In genomic region chr19:18588611-18589379, GRCh38 we compare ENCODE assay signal across 1 cellular context.
TF ChIP-seq lines count a peak whose summit lies in the region.

REX1BD (plus strand) TSS chr19:18588798; CDS start chr19:18588802, 4 bp downstream.

TF ChIP-seq in HEK293, 187 proteins besides CTCF, POLR2A, EP300 and RAD21 (continued from another document and continues in another):
- TF ChIP-seq ZNF221 (tag by site-specific recombination; IDR thresholded peaks at IDR 0.05; ENCODE audit: borderline replicate concordance): no peak
- TF ChIP-seq ZNF624 (tag by site-specific recombination; IDR thresholded peaks at IDR 0.05): no peak
- peak; percentile 35; the same call in 1 of the 2 replicates for TF ChIP-seq ZNF146 (tag by site-specific recombination; IDR thresholded peaks at IDR 0.05)
- TF ChIP-seq ZNF704 (tag by site-specific recombination; IDR thresholded peaks at IDR 0.05): no peak
- peak; percentile 52 for TF ChIP-seq ZNF18 (tag by site-specific recombination; IDR thresholded peaks at IDR 0.05)
- TF ChIP-seq ZNF701 (tag by site-specific recombination; IDR thresholded peaks at IDR 0.05): no peak
- no peak for TF ChIP-seq ZNF423 (tag by site-specific recombination; IDR thresholded peaks at IDR 0.05)
- TF ChIP-seq ZNF138 (tag by site-specific recombination; IDR thresholded peaks at IDR 0.05; ENCODE audit: borderline replicate concordance): no peak
- peak; percentile 95 for TF ChIP-seq KLF9 (tag by site-specific recombination; IDR thresholded peaks at IDR 0.05; ENCODE audit: low read depth)
- TF ChIP-seq ZNF768 (tag by site-specific recombination; IDR thresholded peaks at IDR 0.05): peak; percentile 87; the same call in 1 of the 2 replicates
- peak; percentile 89 for TF ChIP-seq ZFP37 (tag by site-specific recombination; IDR thresholded peaks at IDR 0.05)
- TF ChIP-seq ZNF174 (tag by site-specific recombination; IDR thresholded peaks at IDR 0.05): no peak
- TF ChIP-seq ZBTB1 (tag by site-specific recombination; IDR thresholded peaks at IDR 0.05): no peak
- no peak for TF ChIP-seq ZNF302 (tag by site-specific recombination; IDR thresholded peaks at IDR 0.05; ENCODE audit: low read depth)
- no peak for TF ChIP-seq ZSCAN23 (tag by site-specific recombination; IDR thresholded peaks at IDR 0.05)
- TF ChIP-seq AEBP2 (tag by site-specific recombination; IDR thresholded peaks at IDR 0.05; ENCODE audit: borderline replicate concordance): no peak
- no peak for TF ChIP-seq ZNF776 (tag by site-specific recombination; IDR thresholded peaks at IDR 0.05; ENCODE audit: borderline replicate concordance)
- no peak for TF ChIP-seq ZNF48 (tag by site-specific recombination; IDR thresholded peaks at IDR 0.05)
- TF ChIP-seq ZSCAN30 (tag by site-specific recombination; IDR thresholded peaks at IDR 0.05): peak; percentile 87
- peak; percentile 91 for TF ChIP-seq KLF17 (tag by site-specific recombination; IDR thresholded peaks at IDR 0.05)
- TF ChIP-seq HIC1 (tag by site-specific recombination; IDR thresholded peaks at IDR 0.05): peak; percentile 84
- peak; percentile 94 for TF ChIP-seq KLF8 (tag by site-specific recombination; IDR thresholded peaks at IDR 0.05)
- TF ChIP-seq ZNF274 (IDR thresholded peaks at IDR 0.05; ENCODE audit: low read length): no peak
- TF ChIP-seq ZNF274 (tag by site-specific recombination; IDR thresholded peaks at IDR 0.05; ENCODE audit: borderline replicate concordance): no peak
- peak; percentile 93 for TF ChIP-seq ZNF837 (tag by site-specific recombination; IDR thresholded peaks at IDR 0.05)
- no peak for TF ChIP-seq ZNF202 (tag by site-specific recombination; IDR thresholded peaks at IDR 0.05; ENCODE audit: borderline replicate concordance)
- peak; percentile 85; the same call in 1 of the 2 replicates for TF ChIP-seq ZBTB10 (tag by site-specific recombination; IDR thresholded peaks at IDR 0.05)
- peak; percentile 27; the same call in 1 of the 2 replicates for TF ChIP-seq ZNF677 (tag by site-specific recombination; IDR thresholded peaks at IDR 0.05)
- no peak for TF ChIP-seq ZNF549 (tag by site-specific recombination; IDR thresholded peaks at IDR 0.05)
- no peak for TF ChIP-seq ZFP41 (tag by site-specific recombination; IDR thresholded peaks at IDR 0.05; ENCODE audit: borderline replicate concordance)
- 0 out of 2 replicates have a peak, but pooled peaks have one; percentile 63 for TF ChIP-seq HOXC10 (CRISPR knock-in tag; IDR thresholded peaks at IDR 0.05)
- TF ChIP-seq SALL2 (tag by site-specific recombination; IDR thresholded peaks at IDR 0.05; ENCODE audit: borderline replicate concordance): no peak
- peak; percentile 5 for TF ChIP-seq FEZF1 (tag by site-specific recombination; IDR thresholded peaks at IDR 0.05)
- no peak for TF ChIP-seq ZNF514 (tag by site-specific recombination; IDR thresholded peaks at IDR 0.05)
- peak; percentile 84; the same call in 1 of the 2 replicates for TF ChIP-seq ZBTB20 (tag by site-specific recombination; IDR thresholded peaks at IDR 0.05)
- TF ChIP-seq ZNF121 (tag by site-specific recombination; IDR thresholded peaks at IDR 0.05): peak; percentile 63
- TF ChIP-seq REPIN1 (tag by site-specific recombination; IDR thresholded peaks at IDR 0.05; ENCODE audit: low read depth): peak; percentile 96; the same call in 1 of the 2 replicates
- peak; percentile 85 for TF ChIP-seq PRDM10 (tag by site-specific recombination; IDR thresholded peaks at IDR 0.05)
- no peak for TF ChIP-seq ZNF175 (tag by site-specific recombination; IDR thresholded peaks at IDR 0.05)
- no peak for TF ChIP-seq ZNF280C (tag by site-specific recombination; IDR thresholded peaks at IDR 0.05)
- TF ChIP-seq ZNF707 (tag by site-specific recombination; IDR thresholded peaks at IDR 0.05): no peak
- peak; percentile 95 for TF ChIP-seq ZNF324 (tag by site-specific recombination; IDR thresholded peaks at IDR 0.05)
- peak; percentile 42 for TF ChIP-seq WT1 (tag by site-specific recombination; IDR thresholded peaks at IDR 0.05)
- TF ChIP-seq ZNF398 (tag by site-specific recombination; IDR thresholded peaks at IDR 0.05): peak; percentile 83
- TF ChIP-seq GLIS1 (tag by site-specific recombination; IDR thresholded peaks at IDR 0.05): peak; percentile 47
- TF ChIP-seq ZNF366 (tag by site-specific recombination; conservative IDR thresholded peaks at IDR 0.05): no peak; the same call in 1 of the 2 replicates
